ENCODE assay signal across 17 cellular contexts in genomic region chr7:80609732-80610131, GRCh38.
"Had no signal": no experiment of that assay in that cellular context is flagged by ENCODE, and none has a peak within 500 bp of the region (broad histone marks: within the 10 kb centered on the region; RNA-seq: fewer than 3 reads in every experiment).

No MANE protein-coding gene starts in this region.

- H3K27ac Mint-ChIP-seq: activated naive CD8-positive, alpha-beta T cell; neural progenitor cell; stimulated activated memory B cell treated with anti-CD40 and anti-IgM and Interleukin-4, amounts not matched to agents 10 μg/mL and 1 μg/mL and 100 μg/mL, for 72 hours had no signal

- ATAC-seq: activated T-cell treated with anti-CD3 and anti-CD28 coated beads, Interleukin-2, amount 50 U/mL, for 4 hours; esophagus mucosa; left lung; stimulated activated memory B cell treated with anti-CD40 and anti-IgM and Interleukin-4, amounts not matched to agents 10 μg/mL and 1 μg/mL and 100 μg/mL, for 72 hours had no signal

- H3K27me3 ChIP-seq: left lung, neural progenitor cell, ovary, transverse colon had no signal

- H3K4me1 Mint-ChIP-seq: stimulated activated memory B cell treated with anti-CD40 and anti-IgM and Interleukin-4, amounts not matched to agents 10 μg/mL and 1 μg/mL and 100 μg/mL, for 72 hours had no signal

- H3K9me3 Mint-ChIP-seq: activated T-cell treated with anti-CD3 and anti-CD28 coated beads, Interleukin-2, amount 50 U/mL, for 4 hours; brain; neural progenitor cell; stimulated activated memory B cell treated with anti-CD40 and anti-IgM and Interleukin-4, amounts not matched to agents 10 μg/mL and 1 μg/mL and 100 μg/mL, for 72 hours had no signal

- H3K9ac ChIP-seq: neural progenitor cell had no signal

- DNase-seq: activated CD4-positive, alpha-beta T cell treated with anti-CD3 and anti-CD28 coated beads, Interleukin-2, amount 50 U/mL, for 48 hours; activated CD4-positive, CD25-positive, alpha-beta regulatory T cell treated with anti-CD3 and anti-CD28 coated beads, Interleukin-2, amount 50 U/mL, for 72 hours; activated effector memory CD4-positive, alpha-beta T cell treated with anti-CD3 and anti-CD28 coated beads, Interleukin-2, amount 50 U/mL, for 16 hours; activated T-cell treated with anti-CD3 and anti-CD28 coated beads, Interleukin-2, amount 50 U/mL, for 4 hours; amygdala; dermis blood vessel endothelial cell; glutamatergic neuron; left lung; ovary; retina; substantia nigra; transverse colon had no signal

- H3K9me3 ChIP-seq: left lung, ovary, transverse colon had no signal

- H3K36me3 ChIP-seq: left lung, neural progenitor cell, ovary, transverse colon had no signal

- H3K4me3 Mint-ChIP-seq: activated naive CD8-positive, alpha-beta T cell; activated T-cell treated with anti-CD3 and anti-CD28 coated beads, Interleukin-2, amount 50 U/mL, for 4 hours; brain; neural progenitor cell; stimulated activated memory B cell treated with anti-CD40 and anti-IgM and Interleukin-4, amounts not matched to agents 10 μg/mL and 1 μg/mL and 100 μg/mL, for 72 hours had no signal

- H3K4me3 ChIP-seq: left lung, neural progenitor cell, ovary, transverse colon had no signal

- H3K27me3 Mint-ChIP-seq: brain; stimulated activated memory B cell treated with anti-CD40 and anti-IgM and Interleukin-4, amounts not matched to agents 10 μg/mL and 1 μg/mL and 100 μg/mL, for 72 hours had no signal

- H3K27ac ChIP-seq: left lung, neural progenitor cell, ovary, transverse colon had no signal

- H3K36me3 Mint-ChIP-seq: activated naive CD8-positive, alpha-beta T cell; brain; neural progenitor cell; stimulated activated memory B cell treated with anti-CD40 and anti-IgM and Interleukin-4, amounts not matched to agents 10 μg/mL and 1 μg/mL and 100 μg/mL, for 72 hours had no signal
